9 cellular contexts compared by ENCODE assay signal in genomic region chr4:165464813-165465381, GRCh38.
DNase-seq lines count a peak whose midpoint lies in the region; ATAC-seq and TF ChIP-seq lines count a peak whose summit lies in the region.
"Had no signal": no experiment of that assay in that cellular context is flagged by ENCODE, and none has a peak within 500 bp of the region (broad histone marks: within the 10 kb centered on the region; RNA-seq: fewer than 3 reads in every experiment).

No MANE protein-coding gene starts in this region.

- POLR2A ChIA-PET in SK-N-SH (lab: Yijun Ruan, JAX) = no interaction called here

- H3K4me1 Mint-ChIP-seq in activated CD8-positive, alpha-beta memory T cell treated with anti-CD3 and anti-CD28 coated beads, Interleukin-2, amount 10 ng/mL, durations not matched to agents 7 days and 5 days = no peaks in the 10 kb centered on the region
- no peaks in the 10 kb centered on the region for H3K4me1 Mint-ChIP-seq in nephron progenitor cell
- H3K4me1 Mint-ChIP-seq: central memory CD8-positive, alpha-beta T cell had no signal

- H3K9me3 ChIP-seq in Karpas-422 (ENCODE audit: low read length) = no peaks in the 10 kb centered on the region
- no peaks in the 10 kb centered on the region for H3K9me3 ChIP-seq in SK-N-SH

- H3K27me3 ChIP-seq in Karpas-422 (ENCODE audit: low read length) = no peaks in the 10 kb centered on the region
- H3K27me3 ChIP-seq in SK-N-SH (ENCODE audit: insufficient read depth) = no peaks in the 10 kb centered on the region; the same call in 1 of the 2 replicates

- no peak for DNase-seq in activated CD8-positive, alpha-beta memory T cell treated with anti-CD3 and anti-CD28 coated beads, Interleukin-2, amount 10 ng/mL, durations not matched to agents 7 days and 5 days
- no peak for DNase-seq in activated CD8-positive, alpha-beta memory T cell treated with anti-CD3 and anti-CD28 coated beads, Interleukin-2, amount 50 U/mL, for 48 hours
- peak; percentile 78 for DNase-seq in Karpas-422
- peak; percentile 54 for DNase-seq in SK-N-SH
- no peak for DNase-seq in nephron progenitor cell

- no peaks in the 10 kb centered on the region for H3K9me3 Mint-ChIP-seq in activated CD8-positive, alpha-beta memory T cell treated with anti-CD3 and anti-CD28 coated beads, Interleukin-2, amount 10 ng/mL, durations not matched to agents 7 days and 5 days (ENCODE audit: low read depth)
- H3K9me3 Mint-ChIP-seq in nephron progenitor cell = no peaks in the 10 kb centered on the region
- H3K9me3 Mint-ChIP-seq: central memory CD8-positive, alpha-beta T cell had no signal

- H2AFZ ChIP-seq in Karpas-422 (ENCODE audit: low read length) = no peak overlapping the region
- no peak overlapping the region for H2AFZ ChIP-seq in SK-N-SH (ENCODE audit: low read depth)

- H3K9me2 ChIP-seq in Karpas-422 (replicated peaks; ENCODE audit: insufficient read depth, low read length) = no peaks in the 10 kb centered on the region
- H3K9me2 ChIP-seq in SK-N-SH = no peaks in the 10 kb centered on the region

- H3K27ac Mint-ChIP-seq in activated CD8-positive, alpha-beta memory T cell treated with anti-CD3 and anti-CD28 coated beads, Interleukin-2, amount 10 ng/mL, durations not matched to agents 7 days and 5 days = no peak overlapping the region
- H3K27ac Mint-ChIP-seq in nephron progenitor cell = no peak overlapping the region

- no peaks in the 10 kb centered on the region for H4K20me1 ChIP-seq in Karpas-422 (ENCODE audit: insufficient read depth, low read depth, low read length)
- H4K20me1 ChIP-seq in SK-N-SH (ENCODE audit: insufficient read depth) = no peaks in the 10 kb centered on the region

- ATAC-seq in activated CD8-positive, alpha-beta memory T cell treated with anti-CD3 and anti-CD28 coated beads, Interleukin-2, amount 10 ng/mL, durations not matched to agents 7 days and 5 days = peak; percentile 70
- ATAC-seq in GM21619 (IDR thresholded peaks at IDR 0.05; ENCODE audit: unreplicated experiment) (peak; percentile 81), esophagus mucosa (peak; percentile 48), GM19023 (IDR thresholded peaks at IDR 0.05; ENCODE audit: unreplicated experiment) (no peak)

- 29% methylated on average over 9 of the region's 9 CpGs for WGBS in SK-N-SH (ENCODE audit: low lambda C conversion rate)

- no peak overlapping the region for H3K9ac ChIP-seq in Karpas-422 (ENCODE audit: low read length)
- H3K9ac ChIP-seq in SK-N-SH = no peak overlapping the region

- H3K36me3 ChIP-seq in Karpas-422 (ENCODE audit: insufficient read depth, low read length) = no peaks in the 10 kb centered on the region
- H3K36me3 ChIP-seq in SK-N-SH (replicated peaks in 1 of 2; ENCODE audit: control insufficient read depth in 1 of 2, insufficient read depth in 2 of 2, low read length in 1 of 2) = peaks cover 0 to 5% of the 10 kb centered on the region in 2 experiments

- H3K4me3 Mint-ChIP-seq in activated CD8-positive, alpha-beta memory T cell treated with anti-CD3 and anti-CD28 coated beads, Interleukin-2, amount 10 ng/mL, durations not matched to agents 7 days and 5 days = no peak overlapping the region
- H3K4me3 Mint-ChIP-seq in nephron progenitor cell = no peak overlapping the region
- H3K4me3 Mint-ChIP-seq: central memory CD8-positive, alpha-beta T cell had no signal

- H3K4me1 ChIP-seq in Karpas-422 (ENCODE audit: low read length) (no peaks in the 10 kb centered on the region), SK-N-SH (ENCODE audit: control insufficient read depth in 1 of 2, insufficient read depth in 2 of 2, low read depth in 1 of 2, low read length in 1 of 2) (peaks cover 0 to 3% of the 10 kb centered on the region in 2 experiments; a peak in 1 of 4 replicates)

- H3K4me2 ChIP-seq in Karpas-422 (ENCODE audit: low read depth, low read length, poor library complexity, severe bottlenecking) (no peak overlapping the region), SK-N-SH (no peak overlapping the region)

- TF ChIP-seq RAD21 in SK-N-SH (IDR thresholded peaks at IDR 0.05; ENCODE audit: low read length) = peak; percentile 96

- no peaks in the 10 kb centered on the region for H3K36me3 Mint-ChIP-seq in activated CD8-positive, alpha-beta memory T cell treated with anti-CD3 and anti-CD28 coated beads, Interleukin-2, amount 10 ng/mL, durations not matched to agents 7 days and 5 days
- no peaks in the 10 kb centered on the region for H3K36me3 Mint-ChIP-seq in nephron progenitor cell (ENCODE audit: low read depth)

- H3K79me2 ChIP-seq in Karpas-422 (ENCODE audit: low read length) (no peaks in the 10 kb centered on the region), SK-N-SH (ENCODE audit: insufficient read depth) (no peaks in the 10 kb centered on the region)

- peak; percentile 90 for TF ChIP-seq CTCF in SK-N-SH (IDR thresholded peaks at IDR 0.05)
- TF ChIP-seq CTCF in nephron progenitor cell (IDR thresholded peaks at IDR 0.05) = peak; percentile 84

- H3F3A ChIP-seq in SK-N-SH (replicated peaks; ENCODE audit: insufficient read depth) = no peaks in the 10 kb centered on the region

- peaks cover 2% of the 10 kb centered on the region for H3K27me3 Mint-ChIP-seq in activated CD8-positive, alpha-beta memory T cell treated with anti-CD3 and anti-CD28 coated beads, Interleukin-2, amount 10 ng/mL, durations not matched to agents 7 days and 5 days
- H3K27me3 Mint-ChIP-seq in nephron progenitor cell (ENCODE audit: low read depth, poor library complexity) = peaks cover 4% of the 10 kb centered on the region

- no peak for TF ChIP-seq EP300 in SK-N-SH (IDR thresholded peaks at IDR 0.05; ENCODE audit: borderline replicate concordance in 1 of 2, low read depth in 1 of 2, low read length in 1 of 2)

- CTCF ChIA-PET in activated CD8-positive, alpha-beta memory T cell treated with anti-CD3 and anti-CD28 coated beads, Interleukin-2, amount 10 ng/mL, durations not matched to agents 7 days and 5 days (lab: Charles Lee) = interaction anchor here (0.8 to 2.2 kb wide), 8 partner anchors 9 to 352 kb away, joined by 3 to 12 read pairs (median 4); partner anchors contain the start of gene TMEM192
- CTCF ChIA-PET in SK-N-SH (lab: Yijun Ruan, JAX) = interaction anchor here (0.6 to 6.7 kb wide), 23 partner anchors 9 to 352 kb away, joined by 3 to 51 read pairs (median 3); partner anchors contain the start of genes CPE and TMEM192

- H3K4me3 ChIP-seq in Karpas-422 (ENCODE audit: low read length) (no peak overlapping the region), SK-N-SH (ENCODE audit: low read depth in 2 of 2, low read length in 1 of 2) (peak overlapping the region in 1 of 2 experiments; percentile 12; a peak in 1 of 4 replicates)

- no peak overlapping the region for H3K27ac ChIP-seq in Karpas-422 (ENCODE audit: low read length)
- no peak overlapping the region for H3K27ac ChIP-seq in SK-N-SH (ENCODE audit: low read depth in 2 of 2, low read length in 1 of 2)

TF ChIP-seq in SK-N-SH, 30 proteins besides CTCF, POLR2A, EP300 and RAD21:
- TF ChIP-seq RCOR1 (IDR thresholded peaks at IDR 0.05; ENCODE audit: low read length) (no peak), SMC3 (IDR thresholded peaks at IDR 0.05; ENCODE audit: low read depth, low read length) (peak; percentile 86), GATA2 (CRISPR knock-in tag; IDR thresholded peaks at IDR 0.05) (no peak), RFX5 (IDR thresholded peaks at IDR 0.05; ENCODE audit: low read length) (no peak)

Comparison
In these comparisons a context has a peak if more than half of its experiments do, and no peak if none do; other contexts are left out.
1. DNase-seq: peak in Karpas-422 (single experiment) and SK-N-SH (single experiment); none in activated CD8-positive, alpha-beta memory T cell treated with anti-CD3 and anti-CD28 coated beads, Interleukin-2, amount 10 ng/mL, durations not matched to agents 7 days and 5 days (single experiment), activated CD8-positive, alpha-beta memory T cell treated with anti-CD3 and anti-CD28 coated beads, Interleukin-2, amount 50 U/mL, for 48 hours (single experiment) and nephron progenitor cell (single experiment).